In genomic region chr11:119210035-119210434, GRCh38 we compare ENCODE assay signal across 1 cellular context.
TF ChIP-seq lines count a peak whose summit lies in the region.

No MANE protein-coding gene starts in this region.

TF ChIP-seq in IMR-90, 13 proteins besides CTCF, POLR2A, EP300 and RAD21:
- no peak for TF ChIP-seq ELK1 (IDR thresholded peaks at IDR 0.05; ENCODE audit: borderline replicate concordance, low read depth, low read length)
- no peak for TF ChIP-seq SMC3 (IDR thresholded peaks at IDR 0.05; ENCODE audit: low read depth, low read length)
- no peak for TF ChIP-seq MAZ (IDR thresholded peaks at IDR 0.05; ENCODE audit: borderline replicate concordance, low read depth, low read length)
- no peak for TF ChIP-seq RFX5 (IDR thresholded peaks at IDR 0.05; ENCODE audit: low read depth, low read length)
- TF ChIP-seq MAFK (IDR thresholded peaks at IDR 0.05; ENCODE audit: low read depth, low read length) = no peak
- no peak for TF ChIP-seq MXI1 (IDR thresholded peaks at IDR 0.05; ENCODE audit: borderline replicate concordance, low read depth, low read length)
